ENCODE assay signal across 1 cellular context in genomic region chr2:240240781-240241180, GRCh38.
TF ChIP-seq lines count a peak whose summit lies in the region.

No MANE protein-coding gene starts in this region.

TF ChIP-seq in K562, 482 proteins besides CTCF, POLR2A, EP300 and RAD21 (continued from another document):
- TF ChIP-seq MAFG (tag; conservative IDR thresholded peaks at IDR 0.05), result peak; percentile 67
- peak; percentile 17 for TF ChIP-seq RBM25 (IDR thresholded peaks at IDR 0.05; ENCODE audit: low read depth, low read length, severe bottlenecking)
- TF ChIP-seq ZNF507 (tag; conservative IDR thresholded peaks at IDR 0.05), result 0 out of 2 replicates have a peak, but pooled peaks have one; percentile 13
- TF ChIP-seq NFE2 (IDR thresholded peaks at IDR 0.05; ENCODE audit: low read depth), result peak; percentile 39; the same call in 1 of the 2 replicates
- TF ChIP-seq ZC3H8 (IDR thresholded peaks at IDR 0.05), result no peak
- TF ChIP-seq ARNT (IDR thresholded peaks at IDR 0.05), result peak in 1 of 2 experiments; percentile 90; a peak in 2 of 4 replicates
